In genomic region chr4:152189451-152190179, GRCh38 we compare ENCODE assay signal across 10 cellular contexts.
DNase-seq lines count a peak whose midpoint lies in the region; ATAC-seq, FAIRE-seq and TF ChIP-seq lines count a peak whose summit lies in the region.
"Had no signal": no experiment of that assay in that cellular context is flagged by ENCODE, and none has a peak within 500 bp of the region (broad histone marks: within the 10 kb centered on the region; RNA-seq: fewer than 3 reads in every experiment).

No MANE protein-coding gene starts in this region.

- DNase-seq in DMS53 (lab: John Stamatoyannopoulos, UW) (peak; percentile 71), GM19239 (ENCODE audit: insufficient read length, low spot score) (peak; percentile 28), NCI-H526 treated with DMSO at 0.1 percent for 48 hours (lab: John Stamatoyannopoulos, UW) (peak; percentile 27), D721Med (ENCODE audit: insufficient read length, low spot score) (no peak), dermis blood vessel endothelial cell (no peak), adrenal gland (no peak)
- no peak for DNase-seq in stimulated activated CD4-positive, alpha-beta T cell treated with anti-CD3 and anti-CD28 coated beads, Interleukin-15, amount 100 ng/mL, for 24 hours
- DNase-seq: psoas muscle had no signal

- ATAC-seq in HG02943 (IDR thresholded peaks at IDR 0.05; ENCODE audit: low read depth, unreplicated experiment), result peak; percentile 72

- 66 to 75% (median 70%) methylated on average over 3 to 4 of the region's 4 CpGs for WGBS in adrenal gland, 4 donors

- H3K4me3 ChIP-seq in adrenal gland, result no peak overlapping the region
- H3K4me3 ChIP-seq: psoas muscle had no signal

- FAIRE-seq in GM19239 (lab: Jason Lieb, UNC) (peak; percentile 93), D721Med (lab: Jason Lieb, UNC) (no peak)

- H3K27me3 ChIP-seq in adrenal gland, result no peaks in the 10 kb centered on the region

- H3K36me3 ChIP-seq in adrenal gland (replicated peaks in 1 of 2), result no peaks in the 10 kb centered on the region

- TF ChIP-seq CTCF in D721Med (IDR thresholded peaks at IDR 0.05; ENCODE audit: insufficient read depth, missing control alignments) (no peak), adrenal gland (IDR thresholded peaks at IDR 0.05) (no peak)

- intact Hi-C loops in adrenal gland (cut with DNase I), result no loop called here

- TF ChIP-seq POLR2A in adrenal gland (IDR thresholded peaks at IDR 0.05), result no peak

- H3K27ac ChIP-seq in adrenal gland, result no peak overlapping the region
- H3K27ac ChIP-seq: C4-2B, psoas muscle had no signal

- no peaks in the 10 kb centered on the region for H3K9me3 ChIP-seq in adrenal gland (replicated peaks in 1 of 3)

- no peaks in the 10 kb centered on the region for H3K4me1 ChIP-seq in adrenal gland (replicated peaks in 1 of 2)

Comparison
In these comparisons a context has a peak if more than half of its experiments do, and no peak if none do; other contexts are left out.
1. DNase-seq: peak in DMS53 (single experiment), GM19239 (single experiment) and NCI-H526 treated with DMSO at 0.1 percent for 48 hours (single experiment); none in D721Med (single experiment), stimulated activated CD4-positive, alpha-beta T cell treated with anti-CD3 and anti-CD28 coated beads, Interleukin-15, amount 100 ng/mL, for 24 hours (single experiment), dermis blood vessel endothelial cell (single experiment) and adrenal gland (0 of 7).